ENCODE assay signal across 13 cellular contexts in the genomic region with DNA sequence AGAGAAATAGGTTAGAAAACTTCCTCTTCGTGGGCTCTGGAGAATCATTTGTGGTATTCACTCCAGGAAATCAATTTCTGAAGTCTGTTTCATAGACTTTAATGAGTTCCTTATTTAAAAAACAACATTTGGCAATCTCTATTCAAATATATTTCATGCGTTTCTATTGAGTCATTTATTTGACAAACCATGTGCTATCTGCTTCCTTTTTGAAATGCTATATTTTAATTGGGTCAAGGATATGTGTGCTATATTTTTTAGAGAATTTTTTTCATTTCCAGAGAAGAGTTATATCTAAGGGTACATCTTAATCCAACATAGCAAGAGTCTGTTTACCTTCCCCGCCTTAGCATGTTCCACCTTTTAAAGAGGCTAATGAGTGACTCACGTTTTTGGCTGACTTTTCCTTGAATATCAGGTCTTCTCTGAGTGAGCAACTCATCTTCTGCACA.
A peak's percentile ranks its signal among the peaks of the same experiment; 100 is the strongest.
DNase-seq lines count a peak whose midpoint lies in the region; ATAC-seq and TF ChIP-seq lines count a peak whose summit lies in the region.
"Had no signal": no experiment of that assay in that cellular context is flagged by ENCODE, and none has a peak within 500 bp of the region (broad histone marks: within the 10 kb centered on the region; RNA-seq: fewer than 3 reads in every experiment).

No MANE protein-coding gene starts in this region.

- H3K27ac ChIP-seq in 22Rv1 (peak overlapping the region; percentile 52), RWPE2 (ENCODE audit: poor library complexity, severe bottlenecking) (peak overlapping the region; percentile 69), brain microvascular endothelial cell (no peak overlapping the region), heart left ventricle (no peak overlapping the region)

- H3K36me3 ChIP-seq in RWPE2 (ENCODE audit: low read depth) (no peaks in the 10 kb centered on the region), brain microvascular endothelial cell (replicated peaks) (no peaks in the 10 kb centered on the region), heart left ventricle (no peaks in the 10 kb centered on the region)

- TF ChIP-seq CTCF in 22Rv1 (IDR thresholded peaks at IDR 0.05) (no peak), RWPE2 (IDR thresholded peaks at IDR 0.05; ENCODE audit: poor library complexity, severe bottlenecking) (no peak), fibroblast of mammary gland (conservative IDR thresholded peaks at IDR 0.05; ENCODE audit: control insufficient read depth, insufficient read depth, low read depth, low read length) (no peak), brain microvascular endothelial cell (IDR thresholded peaks at IDR 0.05; ENCODE audit: low read depth, low read length, missing control alignments) (no peak), heart left ventricle (IDR thresholded peaks at IDR 0.05) (no peak)

- intact Hi-C loops in heart left ventricle (cut with DNase I): no loop called here

- ATAC-seq in RWPE2 (ENCODE audit: low read depth): peak; percentile 93
- ATAC-seq in heart left ventricle: no peak

- H3K9me3 ChIP-seq in RWPE2 (ENCODE audit: severe bottlenecking): no peaks in the 10 kb centered on the region
- no peaks in the 10 kb centered on the region for H3K9me3 ChIP-seq in heart left ventricle

- 52 to 61% (median 59%) methylated on average over 4 of the region's 4 CpGs for WGBS in heart left ventricle, 4 donors

- H3K4me1 ChIP-seq in RWPE2 (ENCODE audit: insufficient read depth, poor library complexity, severe bottlenecking): peaks cover 17% of the 10 kb centered on the region
- H3K4me1 ChIP-seq in heart left ventricle: peaks cover 0 to 6% (median 0%) of the 10 kb centered on the region in 12 donors

- no peak for TF ChIP-seq POLR2A in heart left ventricle (IDR thresholded peaks at IDR 0.05)

- H3K4me3 ChIP-seq in RWPE2 (ENCODE audit: severe bottlenecking) (no peak overlapping the region), fibroblast of mammary gland (ENCODE audit: control insufficient read depth, low read depth, low read length) (no peak overlapping the region), brain microvascular endothelial cell (ENCODE audit: low read depth, low read length) (no peak overlapping the region), heart left ventricle (no peak overlapping the region)

- DNase-seq in EH (ENCODE audit: low read depth): peak; percentile 18
- DNase-seq in RWPE2 (ENCODE audit: low spot score): no peak
- peak; percentile 96 for DNase-seq in fibroblast of mammary gland (ENCODE audit: low read depth)
- no peak for DNase-seq in NCI-H2227 (lab: John Stamatoyannopoulos, UW; ENCODE audit: unreplicated experiment)
- no peak for DNase-seq in brain microvascular endothelial cell
- DNase-seq in heart left ventricle: no peak
- DNase-seq in GM19238 (ENCODE audit: insufficient read length, low spot score): no peak
- DNase-seq: activated CD4-positive, alpha-beta T cell treated with anti-CD3 and anti-CD28 coated beads, Interleukin-2, amount 50 U/mL, for 48 hours; anterior cingulate cortex; mesendoderm; NCI-H2029; stimulated activated CD4-positive, alpha-beta T cell treated with anti-CD3 and anti-CD28 coated beads, Interleukin-15, amount 100 ng/mL, for 24 hours had no signal

- in situ Hi-C loops in brain microvascular endothelial cell (cut with HindIII; ENCODE audit: low pct_ligation_motif_present, low sequenced_read_pairs): no loop called here

- H3K27me3 ChIP-seq in RWPE2 (ENCODE audit: insufficient read depth, poor library complexity, severe bottlenecking) (no peaks in the 10 kb centered on the region), brain microvascular endothelial cell (replicated peaks) (no peaks in the 10 kb centered on the region), heart left ventricle (no peaks in the 10 kb centered on the region)

Comparison
In these comparisons a context has a peak if more than half of its experiments do, and no peak if none do; other contexts are left out.
1. H3K27ac ChIP-seq: peak in 22Rv1 (single experiment) and RWPE2 (single experiment); none in brain microvascular endothelial cell (single experiment) and heart left ventricle (0 of 12).
2. DNase-seq: peak in EH (single experiment) and fibroblast of mammary gland (single experiment); none in RWPE2 (single experiment), NCI-H2227 (single experiment), brain microvascular endothelial cell (single experiment), heart left ventricle (0 of 5) and GM19238 (single experiment).